12 cellular contexts compared by ENCODE assay signal in the genomic region with DNA sequence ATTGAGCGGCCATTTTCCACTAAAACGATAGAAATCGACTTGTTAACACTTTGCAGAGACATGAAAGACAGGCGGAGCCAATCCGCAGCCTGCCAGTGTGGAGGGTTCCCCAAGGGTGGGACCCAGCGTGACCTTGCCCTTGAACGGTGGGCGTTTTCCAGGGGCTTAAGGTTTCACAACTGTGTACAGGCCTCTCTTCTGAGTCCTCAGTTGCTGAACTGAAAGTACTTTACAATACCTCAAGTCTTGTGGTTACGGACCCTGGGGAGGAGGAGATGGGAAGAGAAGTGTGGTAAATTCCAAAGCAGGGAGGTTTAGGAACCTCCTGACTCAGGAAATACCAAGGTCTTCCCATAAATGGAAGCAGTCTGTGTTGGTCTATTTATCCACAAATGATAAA.
DNase-seq lines count a peak whose midpoint lies in the region; ATAC-seq and TF ChIP-seq lines count a peak whose summit lies in the region.
"Had no signal": no experiment of that assay in that cellular context is flagged by ENCODE, and none has a peak within 500 bp of the region (broad histone marks: within the 10 kb centered on the region; RNA-seq: fewer than 3 reads in every experiment).

No MANE protein-coding gene starts in this region.

- no peak overlapping the region for H3K9ac ChIP-seq in SK-N-MC (ENCODE audit: insufficient read length)

- no peaks in the 10 kb centered on the region for H4K20me1 ChIP-seq in GM23338 (replicated peaks; ENCODE audit: insufficient read depth)

- DNase-seq in GM23338 (ENCODE audit: low spot score) (peak; percentile 11), SK-N-MC (ENCODE audit: low read depth, low spot score) (no peak), fibroblast of peridontal ligament (ENCODE audit: extremely low read depth) (peak; percentile 29), sciatic nerve (ENCODE audit: low spot score) (peak; percentile 68), cortex of kidney (lab: John Stamatoyannopoulos, UW) (no peak), anterior cingulate cortex (lab: John Stamatoyannopoulos, UW) (no peak), NCI-H1694 (lab: John Stamatoyannopoulos, UW) (no peak)
- DNase-seq: NCI-H510A had no signal

- no peaks in the 10 kb centered on the region for H3K27me3 ChIP-seq in GM23338 (ENCODE audit: insufficient read depth)

- no peak overlapping the region for H3K4me2 ChIP-seq in GM23338

- H3K4me3 Mint-ChIP-seq in GM23338, result no peak overlapping the region
- H3K4me3 Mint-ChIP-seq: activated CD4-positive, alpha-beta T cell treated with anti-CD3 and anti-CD28 coated beads, Interleukin-2, amount 10 ng/mL, durations not matched to agents 7 days and 5 days; CD8-positive, alpha-beta memory T cell; HFFc6 had no signal

- H3K79me2 ChIP-seq in GM23338 (replicated peaks; ENCODE audit: insufficient read depth), result no peaks in the 10 kb centered on the region

- TF ChIP-seq CTCF in GM23338 (conservative IDR thresholded peaks at IDR 0.05; ENCODE audit: low read depth in 2 of 2), result no peak

- H3K36me3 ChIP-seq in GM23338 (ENCODE audit: insufficient read depth), result no peaks in the 10 kb centered on the region
- no peaks in the 10 kb centered on the region for H3K36me3 ChIP-seq in SK-N-MC (ENCODE audit: insufficient read depth, low read length)

- no peaks in the 10 kb centered on the region for H3F3A ChIP-seq in GM23338 (replicated peaks; ENCODE audit: low read depth)

- 0 out of 2 replicates have a peak, but pooled peaks cover 2% of the 10 kb centered on the region for H3K9me2 ChIP-seq in GM23338 (ENCODE audit: insufficient read depth)

- H3K36me3 Mint-ChIP-seq in GM23338 (ENCODE audit: low read depth), result no peaks in the 10 kb centered on the region

- no peak overlapping the region for H3K4me3 ChIP-seq in GM23338
- peak overlapping the region; percentile 3; the same call in 1 of the 2 replicates for H3K4me3 ChIP-seq in SK-N-MC

- H2AFZ ChIP-seq in GM23338, result no peak overlapping the region

- intact Hi-C loops in sciatic nerve (cut with DNase I), result no loop called here

- ATAC-seq in GM23338 (peak; percentile 15; the same call in 1 of the 3 replicates), sciatic nerve (peak; percentile 87), HG03571 (IDR thresholded peaks at IDR 0.05; ENCODE audit: unreplicated experiment) (no peak)

- peaks cover 5% of the 10 kb centered on the region; the same call in 2 of the 3 replicates for H3K4me1 Mint-ChIP-seq in GM23338

- no peaks in the 10 kb centered on the region for H3K9me3 ChIP-seq in SK-N-MC (ENCODE audit: low read depth, low read length)

- no peak overlapping the region for H3K27ac Mint-ChIP-seq in GM23338
- H3K27ac Mint-ChIP-seq: activated CD4-positive, alpha-beta T cell treated with anti-CD3 and anti-CD28 coated beads, Interleukin-2, amount 10 ng/mL, durations not matched to agents 7 days and 5 days; HFFc6 had no signal

- H3K27me3 Mint-ChIP-seq in GM23338 (ENCODE audit: insufficient read depth, low read depth, poor library complexity), result no peaks in the 10 kb centered on the region
- H3K27me3 Mint-ChIP-seq: activated CD4-positive, alpha-beta T cell treated with anti-CD3 and anti-CD28 coated beads, Interleukin-2, amount 10 ng/mL, durations not matched to agents 7 days and 5 days had no signal

- H3K9me3 Mint-ChIP-seq in GM23338, result no peaks in the 10 kb centered on the region
- H3K9me3 Mint-ChIP-seq: activated CD4-positive, alpha-beta T cell treated with anti-CD3 and anti-CD28 coated beads, Interleukin-2, amount 10 ng/mL, durations not matched to agents 7 days and 5 days; CD8-positive, alpha-beta memory T cell; HFFc6 had no signal

- H3K4me1 ChIP-seq in GM23338 (ENCODE audit: insufficient read depth), result no peaks in the 10 kb centered on the region

- H3K27ac ChIP-seq in GM23338 (ENCODE audit: low read depth) (no peak overlapping the region), SK-N-MC (peak overlapping the region; percentile 59)

TF ChIP-seq in GM23338, 12 proteins besides CTCF, POLR2A, EP300 and RAD21 (continues in another document):
- no peak for TF ChIP-seq EZH2phosphoT487 (IDR thresholded peaks at IDR 0.05; ENCODE audit: unreplicated experiment)
- no peak for TF ChIP-seq POLR2AphosphoS5 (IDR thresholded peaks at IDR 0.05; ENCODE audit: low read depth)
- no peak for TF ChIP-seq EZH2 (IDR thresholded peaks at IDR 0.05; ENCODE audit: low read depth, unreplicated experiment)
- TF ChIP-seq STAT1 (IDR thresholded peaks at IDR 0.05; ENCODE audit: unreplicated experiment), result no peak
- TF ChIP-seq, protein P1, sequence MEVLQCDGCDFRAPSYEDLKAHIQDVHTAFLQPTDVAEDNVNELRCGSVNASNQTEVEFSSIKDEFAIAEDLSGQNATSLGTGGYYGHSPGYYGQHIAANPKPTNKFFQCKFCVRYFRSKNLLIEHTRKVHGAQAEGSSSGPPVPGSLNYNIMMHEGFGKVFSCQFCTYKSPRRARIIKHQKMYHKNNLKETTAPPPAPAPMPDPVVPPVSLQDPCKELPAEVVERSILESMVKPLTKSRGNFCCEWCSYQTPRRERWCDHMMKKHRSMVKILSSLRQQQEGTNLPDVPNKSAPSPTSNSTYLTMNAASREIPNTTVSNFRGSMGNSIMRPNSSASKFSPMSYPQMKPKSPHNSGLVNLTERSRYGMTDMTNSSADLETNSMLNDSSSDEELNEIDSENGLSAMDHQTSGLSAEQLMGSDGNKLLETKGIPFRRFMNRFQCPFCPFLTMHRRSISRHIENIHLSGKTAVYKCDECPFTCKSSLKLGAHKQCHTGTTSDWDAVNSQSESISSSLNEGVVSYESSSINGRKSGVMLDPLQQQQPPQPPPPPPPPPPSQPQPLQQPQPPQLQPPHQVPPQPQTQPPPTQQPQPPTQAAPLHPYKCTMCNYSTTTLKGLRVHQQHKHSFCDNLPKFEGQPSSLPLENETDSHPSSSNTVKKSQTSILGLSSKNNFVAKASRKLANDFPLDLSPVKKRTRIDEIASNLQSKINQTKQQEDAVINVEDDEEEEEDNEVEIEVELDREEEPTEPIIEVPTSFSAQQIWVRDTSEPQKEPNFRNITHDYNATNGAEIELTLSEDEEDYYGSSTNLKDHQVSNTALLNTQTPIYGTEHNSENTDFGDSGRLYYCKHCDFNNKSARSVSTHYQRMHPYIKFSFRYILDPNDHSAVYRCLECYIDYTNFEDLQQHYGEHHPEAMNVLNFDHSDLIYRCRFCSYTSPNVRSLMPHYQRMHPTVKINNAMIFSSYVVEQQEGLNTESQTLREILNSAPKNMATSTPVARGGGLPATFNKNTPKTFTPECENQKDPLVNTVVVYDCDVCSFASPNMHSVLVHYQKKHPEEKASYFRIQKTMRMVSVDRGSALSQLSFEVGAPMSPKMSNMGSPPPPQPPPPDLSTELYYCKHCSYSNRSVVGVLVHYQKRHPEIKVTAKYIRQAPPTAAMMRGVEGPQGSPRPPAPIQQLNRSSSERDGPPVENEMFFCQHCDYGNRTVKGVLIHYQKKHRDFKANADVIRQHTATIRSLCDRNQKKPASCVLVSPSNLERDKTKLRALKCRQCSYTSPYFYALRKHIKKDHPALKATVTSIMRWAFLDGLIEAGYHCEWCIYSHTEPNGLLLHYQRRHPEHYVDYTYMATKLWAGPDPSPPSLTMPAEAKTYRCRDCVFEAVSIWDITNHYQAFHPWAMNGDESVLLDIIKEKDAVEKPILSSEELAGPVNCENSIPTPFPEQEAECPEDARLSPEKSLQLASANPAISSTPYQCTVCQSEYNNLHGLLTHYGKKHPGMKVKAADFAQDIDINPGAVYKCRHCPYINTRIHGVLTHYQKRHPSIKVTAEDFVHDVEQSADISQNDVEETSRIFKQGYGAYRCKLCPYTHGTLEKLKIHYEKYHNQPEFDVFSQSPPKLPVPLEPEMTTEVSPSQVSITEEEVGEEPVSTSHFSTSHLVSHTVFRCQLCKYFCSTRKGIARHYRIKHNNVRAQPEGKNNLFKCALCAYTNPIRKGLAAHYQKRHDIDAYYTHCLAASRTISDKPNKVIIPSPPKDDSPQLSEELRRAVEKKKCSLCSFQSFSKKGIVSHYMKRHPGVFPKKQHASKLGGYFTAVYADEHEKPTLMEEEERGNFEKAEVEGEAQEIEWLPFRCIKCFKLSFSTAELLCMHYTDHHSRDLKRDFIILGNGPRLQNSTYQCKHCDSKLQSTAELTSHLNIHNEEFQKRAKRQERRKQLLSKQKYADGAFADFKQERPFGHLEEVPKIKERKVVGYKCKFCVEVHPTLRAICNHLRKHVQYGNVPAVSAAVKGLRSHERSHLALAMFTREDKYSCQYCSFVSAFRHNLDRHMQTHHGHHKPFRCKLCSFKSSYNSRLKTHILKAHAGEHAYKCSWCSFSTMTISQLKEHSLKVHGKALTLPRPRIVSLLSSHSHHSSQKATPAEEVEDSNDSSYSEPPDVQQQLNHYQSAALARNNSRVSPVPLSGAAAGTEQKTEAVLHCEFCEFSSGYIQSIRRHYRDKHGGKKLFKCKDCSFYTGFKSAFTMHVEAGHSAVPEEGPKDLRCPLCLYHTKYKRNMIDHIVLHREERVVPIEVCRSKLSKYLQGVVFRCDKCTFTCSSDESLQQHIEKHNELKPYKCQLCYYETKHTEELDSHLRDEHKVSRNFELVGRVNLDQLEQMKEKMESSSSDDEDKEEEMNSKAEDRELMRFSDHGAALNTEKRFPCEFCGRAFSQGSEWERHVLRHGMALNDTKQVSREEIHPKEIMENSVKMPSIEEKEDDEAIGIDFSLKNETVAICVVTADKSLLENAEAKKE (CRISPR knock-in tag; IDR thresholded peaks at IDR 0.05), result no peak
- no peak for TF ChIP-seq REST (IDR thresholded peaks at IDR 0.05; ENCODE audit: unreplicated experiment)

Comparison
In these comparisons a context has a peak if more than half of its experiments do, and no peak if none do; other contexts are left out.
1. DNase-seq: peak in GM23338 (single experiment), fibroblast of peridontal ligament (single experiment) and sciatic nerve (single experiment); none in SK-N-MC (single experiment), cortex of kidney (single experiment), anterior cingulate cortex (0 of 58) and NCI-H1694 (single experiment).